19 cellular contexts compared by ENCODE assay signal in the genomic region with DNA sequence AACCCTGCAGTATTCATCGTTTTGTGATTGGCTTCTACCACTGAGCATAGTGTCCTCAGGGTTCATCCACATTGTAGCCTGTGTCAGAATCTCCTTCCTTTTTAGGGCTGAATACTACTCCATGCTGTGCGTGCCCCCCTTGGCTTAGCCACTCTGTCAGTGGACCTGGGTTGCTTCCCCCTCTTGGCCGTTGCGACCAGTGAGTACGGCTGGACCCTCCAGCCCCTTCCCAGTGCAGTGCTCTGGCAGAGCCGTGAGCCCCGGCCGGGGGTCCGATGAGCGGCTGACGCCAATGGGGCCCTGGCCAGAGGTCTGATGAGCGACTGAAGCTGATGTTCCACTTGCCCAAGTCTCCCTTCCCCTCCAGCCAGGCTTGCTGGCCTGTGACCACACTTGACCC. TPM values are rescaled to one million over a fixed set of nuclear protein-coding genes. Genes with fewer than 3 reads are reported as not detected.
DNase-seq lines count a peak whose midpoint lies in the region; ATAC-seq, FAIRE-seq and TF ChIP-seq lines count a peak whose summit lies in the region.
"Had no signal": no experiment of that assay in that cellular context is flagged by ENCODE, and none has a peak within 500 bp of the region (broad histone marks: within the 10 kb centered on the region; RNA-seq: fewer than 3 reads in every experiment).

No MANE protein-coding gene starts in this region.

- H3K4me1 ChIP-seq in H1 (replicated peaks in 1 of 4; ENCODE audit: control insufficient read depth in 3 of 4, insufficient read depth in 4 of 4, low read length in 3 of 4) (peaks cover 0 to 6% (median 2%) of the 10 kb centered on the region in 4 experiments; a peak in 4 of 7 replicates), mesenchymal stem cell (ENCODE audit: control insufficient read depth, insufficient read depth, low read depth, low read length) (peaks cover 26% of the 10 kb centered on the region), left ventricle myocardium inferior (peaks cover 18% of the 10 kb centered on the region)
- H3K4me1 ChIP-seq: HAP-1 had no signal

- H3K36me3 Mint-ChIP-seq in stimulated activated naive CD8-positive, alpha-beta T cell treated with anti-CD3 and anti-CD28 coated beads, Interleukin-15, Interleukin-2, amounts not matched to agents 100 ng/mL and 50 ng/mL, for 24 hours (ENCODE audit: low read depth) = peaks cover 4% of the 10 kb centered on the region
- H3K36me3 Mint-ChIP-seq in activated T-cell treated with anti-CD3 and anti-CD28 coated beads, Interleukin-2, amount 50 U/mL, for 4 hours (ENCODE audit: insufficient read depth) = peaks cover 5% of the 10 kb centered on the region

- H3K14ac ChIP-seq in H1 (ENCODE audit: insufficient read length) (no peak overlapping the region), mesenchymal stem cell (ENCODE audit: low read length in 2 of 2) (no peak overlapping the region)

- CTCF ChIA-PET in H1 (lab: Charles Lee; ENCODE audit: partially characterized antibody) = interaction anchor here (0.6 to 11.1 kb wide), 2 partner anchors 152 to 359 kb away, joined by 3 to 182 read pairs; no protein-coding TSS in a partner anchor

- H3K56ac ChIP-seq in H1 (replicated peaks; ENCODE audit: insufficient read length, low read depth, low read length) = no peak overlapping the region

- TF ChIP-seq CTCF in H1 (IDR thresholded peaks at IDR 0.05; ENCODE audit: control extremely low read depth in 1 of 3, insufficient read depth in 1 of 3, low read depth in 1 of 3, low read length in 3 of 3) = no peak
- no peak for TF ChIP-seq CTCF in left ventricle myocardium inferior (IDR thresholded peaks at IDR 0.05; ENCODE audit: borderline replicate concordance)

- H3K36me3 ChIP-seq in H1 (ENCODE audit: control insufficient read depth in 2 of 4, insufficient read depth in 4 of 4, low read length in 3 of 4) (no peaks in the 10 kb centered on the region; a peak in 1 of 8 replicates), mesenchymal stem cell (ENCODE audit: control insufficient read depth in 1 of 2, insufficient read depth in 2 of 2, low read depth in 1 of 2, low read length in 2 of 2) (peaks cover 0 to 3% of the 10 kb centered on the region in 2 experiments), left ventricle myocardium inferior (no peaks in the 10 kb centered on the region)
- H3K36me3 ChIP-seq: HAP-1 had no signal

- H4K5ac ChIP-seq in H1 (ENCODE audit: insufficient read length, low read depth, low read length) = no peak overlapping the region

- H3K27me3 ChIP-seq in H1 (replicated peaks in 1 of 4; ENCODE audit: control insufficient read depth in 3 of 4, extremely low read depth in 1 of 4, insufficient read depth in 3 of 4, low read length in 3 of 4) (no peaks in the 10 kb centered on the region), mesenchymal stem cell (ENCODE audit: control insufficient read depth in 1 of 2, insufficient read depth in 1 of 2, low read length in 2 of 2) (no peaks in the 10 kb centered on the region), left ventricle myocardium inferior (ENCODE audit: low read depth) (no peaks in the 10 kb centered on the region)

- H2BK15ac ChIP-seq in H1 (ENCODE audit: low read length) = no peak overlapping the region
- peak overlapping the region; percentile 4 for H2BK15ac ChIP-seq in mesenchymal stem cell (ENCODE audit: low read depth, poor library complexity, severe bottlenecking)

- no peaks in the 10 kb centered on the region for H3K79me1 ChIP-seq in H1 (ENCODE audit: low read depth, low read length)
- peaks cover 2% of the 10 kb centered on the region for H3K79me1 ChIP-seq in mesenchymal stem cell (replicated peaks; ENCODE audit: low read length, poor library complexity, severe bottlenecking)

- no peak for FAIRE-seq in H1 (lab: Jason Lieb, UNC)
- FAIRE-seq: G401.6, GM12892, H54 had no signal

- H4K8ac ChIP-seq in H1 (ENCODE audit: extremely low read depth, insufficient read depth, low read length) (no peak overlapping the region), mesenchymal stem cell (ENCODE audit: low read length) (no peak overlapping the region)

- peaks cover 0 to 5% of the 10 kb centered on the region in 2 experiments; a peak in 2 of 4 replicates for H3K79me2 ChIP-seq in H1 (ENCODE audit: control insufficient read depth in 1 of 2, insufficient read depth in 2 of 2, low read length in 2 of 2)

- H2BK12ac ChIP-seq in H1 (ENCODE audit: low read depth, low read length) (0 out of 2 replicates have a peak overlapping the region, but pooled peaks have one; percentile 9), mesenchymal stem cell (ENCODE audit: low read length in 2 of 2) (no peak overlapping the region)

- H3K27ac Mint-ChIP-seq in stimulated activated naive CD8-positive, alpha-beta T cell treated with anti-CD3 and anti-CD28 coated beads, Interleukin-15, Interleukin-2, amounts not matched to agents 100 ng/mL and 50 ng/mL, for 24 hours = peak overlapping the region; percentile 26
- H3K27ac Mint-ChIP-seq: GM23338 had no signal

- H2BK120ac ChIP-seq in H1 (replicated peaks; ENCODE audit: low read depth, low read length) = no peak overlapping the region
- H2BK120ac ChIP-seq in mesenchymal stem cell (ENCODE audit: low read depth, low read length) = no peak overlapping the region

- no peak overlapping the region for H2BK20ac ChIP-seq in H1 (ENCODE audit: low read length)

- TF ChIP-seq RAD21 in H1 (IDR thresholded peaks at IDR 0.05 in 1 of 2, conservative IDR thresholded peaks at IDR 0.05 in 1 of 2; ENCODE audit: low read depth in 2 of 2, low read length in 2 of 2) = no peak

- H3K4me1 Mint-ChIP-seq in stimulated activated naive CD8-positive, alpha-beta T cell treated with anti-CD3 and anti-CD28 coated beads, Interleukin-15, Interleukin-2, amounts not matched to agents 100 ng/mL and 50 ng/mL, for 24 hours (ENCODE audit: low read depth) = peaks cover 21% of the 10 kb centered on the region
- H3K4me1 Mint-ChIP-seq in activated T-cell treated with anti-CD3 and anti-CD28 coated beads, Interleukin-2, amount 50 U/mL, for 4 hours (ENCODE audit: low read depth) = peaks cover 21% of the 10 kb centered on the region

- H3K23me2 ChIP-seq in H1 (ENCODE audit: low read depth, low read length) = peaks cover 9% of the 10 kb centered on the region

- no peak for DNase-seq in stimulated activated naive CD8-positive, alpha-beta T cell treated with anti-CD3 and anti-CD28 coated beads, Interleukin-15, Interleukin-2, amounts not matched to agents 100 U/mL and 50 U/mL, for 24 hours
- DNase-seq in H1 (ENCODE audit: low read depth in 1 of 2, low spot score in 2 of 2) = no peak
- no peak for DNase-seq in mesenchymal stem cell
- DNase-seq in activated T-cell treated with anti-CD3 and anti-CD28 coated beads, Interleukin-2, amount 50 U/mL, for 4 hours = no peak
- DNase-seq in left ventricle myocardium inferior = no peak
- no peak for DNase-seq in mucosa of gallbladder (ENCODE audit: low spot score)
- DNase-seq: C1 segment of cervical spinal cord; Calu3; CD4-positive, alpha-beta memory T cell; COR-L47; DMS153; DND-41 had no signal

- H3K4me2 ChIP-seq in H1 (ENCODE audit: insufficient read depth in 1 of 2, low read depth in 2 of 2, low read length in 2 of 2) = no peak overlapping the region
- H3K4me2 ChIP-seq in mesenchymal stem cell (ENCODE audit: low read length, poor library complexity, severe bottlenecking) = no peak overlapping the region
- H3K4me2 ChIP-seq: GM23338 had no signal

- H3K9me3 Mint-ChIP-seq in stimulated activated naive CD8-positive, alpha-beta T cell treated with anti-CD3 and anti-CD28 coated beads, Interleukin-15, Interleukin-2, amounts not matched to agents 100 ng/mL and 50 ng/mL, for 24 hours = no peaks in the 10 kb centered on the region
- no peaks in the 10 kb centered on the region for H3K9me3 Mint-ChIP-seq in activated T-cell treated with anti-CD3 and anti-CD28 coated beads, Interleukin-2, amount 50 U/mL, for 4 hours
- H3K9me3 Mint-ChIP-seq: GM23338 had no signal

- no peaks in the 10 kb centered on the region for H3K9me3 ChIP-seq in H1 (ENCODE audit: insufficient read depth in 2 of 2, low read depth in 1 of 2, low read length in 1 of 2)
- no peaks in the 10 kb centered on the region for H3K9me3 ChIP-seq in mesenchymal stem cell (ENCODE audit: control insufficient read depth, low read length)
- no peaks in the 10 kb centered on the region for H3K9me3 ChIP-seq in left ventricle myocardium inferior (replicated peaks)
- H3K9me3 ChIP-seq: HAP-1 had no signal

- no peak overlapping the region for H3K4me3 Mint-ChIP-seq in stimulated activated naive CD8-positive, alpha-beta T cell treated with anti-CD3 and anti-CD28 coated beads, Interleukin-15, Interleukin-2, amounts not matched to agents 100 ng/mL and 50 ng/mL, for 24 hours
- no peak overlapping the region for H3K4me3 Mint-ChIP-seq in activated T-cell treated with anti-CD3 and anti-CD28 coated beads, Interleukin-2, amount 50 U/mL, for 4 hours
- H3K4me3 Mint-ChIP-seq: GM23338 had no signal

- H2BK5ac ChIP-seq in H1 (ENCODE audit: low read depth, low read length) = no peak overlapping the region
- H2BK5ac ChIP-seq in mesenchymal stem cell (ENCODE audit: low read depth, low read length, poor library complexity, severe bottlenecking) = no peak overlapping the region

- no peak overlapping the region for H3K18ac ChIP-seq in H1 (ENCODE audit: extremely low read depth, low read length)
- no peak overlapping the region for H3K18ac ChIP-seq in mesenchymal stem cell (ENCODE audit: low read depth in 1 of 2, low read length in 2 of 2)

- no peak overlapping the region for H3K27ac ChIP-seq in H1 (ENCODE audit: low read depth, low read length)
- no peak overlapping the region for H3K27ac ChIP-seq in mesenchymal stem cell (ENCODE audit: low read length, poor library complexity, severe bottlenecking)
- H3K27ac ChIP-seq in left ventricle myocardium inferior (replicated peaks) = no peak overlapping the region

- ATAC-seq in stimulated activated naive CD8-positive, alpha-beta T cell treated with anti-CD3 and anti-CD28 coated beads, Interleukin-15, Interleukin-2, amounts not matched to agents 100 U/mL and 50 U/mL, for 24 hours = no peak
- ATAC-seq in activated T-cell treated with anti-CD3 and anti-CD28 coated beads, Interleukin-2, amount 50 U/mL, for 4 hours = no peak
- ATAC-seq: GM23338 had no signal

- H3K9ac ChIP-seq in H1 (replicated peaks in 1 of 4; ENCODE audit: extremely low read depth in 1 of 4, low read depth in 3 of 4, low read length in 3 of 4) (no peak overlapping the region), mesenchymal stem cell (ENCODE audit: low read length) (no peak overlapping the region)

- H2AFZ ChIP-seq in H1 (ENCODE audit: low read length) = no peak overlapping the region
- no peak overlapping the region for H2AFZ ChIP-seq in mesenchymal stem cell (ENCODE audit: low read depth, low read length)
- H2AFZ ChIP-seq: GM23338 had no signal

- H3K27me3 Mint-ChIP-seq in stimulated activated naive CD8-positive, alpha-beta T cell treated with anti-CD3 and anti-CD28 coated beads, Interleukin-15, Interleukin-2, amounts not matched to agents 100 ng/mL and 50 ng/mL, for 24 hours = no peaks in the 10 kb centered on the region
- no peaks in the 10 kb centered on the region for H3K27me3 Mint-ChIP-seq in activated T-cell treated with anti-CD3 and anti-CD28 coated beads, Interleukin-2, amount 50 U/mL, for 4 hours (ENCODE audit: low read depth)
- H3K27me3 Mint-ChIP-seq: CD4-positive, alpha-beta memory T cell had no signal

- H3K4me3 ChIP-seq in H1 (ENCODE audit: extremely low read depth in 1 of 4, insufficient read depth in 2 of 4, low read depth in 3 of 4, low read length in 4 of 4) = no peak overlapping the region
- no peak overlapping the region for H3K4me3 ChIP-seq in mesenchymal stem cell (ENCODE audit: insufficient read depth in 1 of 2, low read depth in 1 of 2, low read length in 2 of 2)
- H3K4me3 ChIP-seq in left ventricle myocardium inferior = no peak overlapping the region
- H3K4me3 ChIP-seq: GM23338, HAP-1 had no signal

- H4K91ac ChIP-seq in H1 (replicated peaks; ENCODE audit: insufficient read length, low read length) (no peak overlapping the region), mesenchymal stem cell (ENCODE audit: low read length) (no peak overlapping the region)

- intact Hi-C loops in left ventricle myocardium inferior (cut with micrococcal nuclease) = loop anchor here (10.0 kb wide), 1 partner anchor 332 kb away; no protein-coding TSS in a partner anchor

- WGBS in H1 (ENCODE audit: extremely low coverage in 1 of 2, insufficient coverage in 1 of 2, insufficient read length in 1 of 2, insufficient replicate concordance in 2 of 2, low coverage in 1 of 2, low lambda C conversion rate in 2 of 2, missing lambda C conversion rate in 1 of 2), 2 experiments = 89% methylated on average over 12 of the region's 12 CpGs; no CpG with 5 or more reads in 1 of the 2 experiments
- 92% methylated on average over 12 of the region's 12 CpGs for WGBS in mesenchymal stem cell

- H3K23ac ChIP-seq in H1 (ENCODE audit: insufficient read length) (no peak overlapping the region), mesenchymal stem cell (ENCODE audit: low read length in 2 of 2) (no peak overlapping the region)

- POLR2A ChIA-PET in H1 (lab: Charles Lee; ENCODE audit: partially characterized antibody) = no interaction called here

- peaks cover 0 to 8% of the 10 kb centered on the region in 2 experiments for H4K20me1 ChIP-seq in H1 (replicated peaks in 1 of 2; ENCODE audit: control insufficient read depth in 1 of 2, insufficient read depth in 2 of 2, low read length in 2 of 2)

- H3K4ac ChIP-seq in H1 (replicated peaks; ENCODE audit: insufficient read length, low read depth, low read length) = no peak overlapping the region
- H3K4ac ChIP-seq in mesenchymal stem cell (ENCODE audit: low read depth in 1 of 2, low read length in 2 of 2) = no peak overlapping the region

- no peak for TF ChIP-seq POLR2A in H1 (IDR thresholded peaks at IDR 0.05; ENCODE audit: control extremely low read depth in 1 of 2, low read depth in 2 of 2, low read length in 2 of 2)

- no peak overlapping the region for H2AK5ac ChIP-seq in H1 (ENCODE audit: low read depth, low read length)
- H2AK5ac ChIP-seq in mesenchymal stem cell (ENCODE audit: low read length, severe bottlenecking) = no peak overlapping the region

- TF ChIP-seq EP300 in H1 (IDR thresholded peaks at IDR 0.05; ENCODE audit: borderline replicate concordance in 1 of 2, low read depth in 2 of 2, low read length in 2 of 2) = no peak

RNA-seq across cellular contexts. Expression of a gene that starts 6.9 kb away (rescaled TPM):
- 19.1 and 20.5 TPM in 2 replicates for total RNA-seq in H1 (2021; fragmentation: NEBNext Ultra II Directional; extraction: Animal tissue kit (Norgen Biotek cat#: 25700))
- 26.6 and 27.8 TPM in 2 replicates for polyA plus RNA-seq in H1 (2011; rRNA removed)
- polyA plus RNA-seq in H1 (2011; cell fraction: cytosol; rRNA removed) = 29.7 TPM
- 12.4 TPM for polyA plus RNA-seq in H1 (2011; cell fraction: nucleus; rRNA removed)
- 13.3 to 16.7 TPM (median 16.1 TPM) in 4 replicates for polyA plus RNA-seq in H1 (2012, experiment 1 of 2)
- polyA plus RNA-seq in H1 (2012, experiment 2 of 2) = 17.3 TPM
- polyA plus RNA-seq in H1 (2013, experiment 1 of 2) = 16.3 TPM
- polyA plus RNA-seq in H1 (2013, experiment 2 of 2) = 15.6 TPM
- 4.3 and 5.2 TPM in 2 replicates for polyA minus RNA-seq in H1 (2011; rRNA and poly(A)+ RNA removed)
- polyA minus RNA-seq in H1 (2011; cell fraction: cytosol; rRNA and poly(A)+ RNA removed) = 11.3 TPM
- 9.9 TPM for polyA minus RNA-seq in H1 (2011; cell fraction: nucleus; rRNA and poly(A)+ RNA removed)
- polyA plus RNA-seq in mesenchymal stem cell (2013, experiment 1 of 2) = 19.9 TPM
- polyA plus RNA-seq in mesenchymal stem cell (2013, experiment 2 of 2) = 19.9 TPM
- 10 to 100 TPM; 24.4 to 27.4 (median 26.0) TPM for total RNA-seq in activated T-cell treated with anti-CD3 and anti-CD28 coated beads, Interleukin-2, amount 50 U/mL, for 4 hours
- total RNA-seq in left ventricle myocardium inferior = 7.1 TPM
- total RNA-seq in mucosa of gallbladder = 18.1 TPM

RNA-seq across cellular contexts. Expression of a gene that starts 13.2 kb away (rescaled TPM):
- total RNA-seq in H1 (2021; fragmentation: NEBNext Ultra II Directional; extraction: Animal tissue kit (Norgen Biotek cat#: 25700)) = 54.3 TPM in 2 replicates
- 21.3 and 26.8 TPM in 2 replicates for polyA plus RNA-seq in H1 (2011; rRNA removed)
- 74.6 TPM for polyA plus RNA-seq in H1 (2011; cell fraction: cytosol; rRNA removed)
- 16.7 TPM for polyA plus RNA-seq in H1 (2011; cell fraction: nucleus; rRNA removed)
- 53.6 to 74.9 TPM (median 57.3 TPM) in 4 replicates for polyA plus RNA-seq in H1 (2012, experiment 1 of 2)
- polyA plus RNA-seq in H1 (2012, experiment 2 of 2) = 9.4 TPM
- 38.8 TPM for polyA plus RNA-seq in H1 (2013, experiment 1 of 2)
- polyA plus RNA-seq in H1 (2013, experiment 2 of 2) = 41.0 TPM
- 9.8 and 12.3 TPM in 2 replicates for polyA minus RNA-seq in H1 (2011; rRNA and poly(A)+ RNA removed)
- polyA minus RNA-seq in H1 (2011; cell fraction: cytosol; rRNA and poly(A)+ RNA removed) = 15.9 TPM
- polyA minus RNA-seq in H1 (2011; cell fraction: nucleus; rRNA and poly(A)+ RNA removed) = 11.4 TPM
- polyA plus RNA-seq in mesenchymal stem cell (2013, experiment 1 of 2) = 41.0 TPM
- polyA plus RNA-seq in mesenchymal stem cell (2013, experiment 2 of 2) = 43.0 TPM
- 10 to 100 TPM; 47.0 to 53.2 (median 52.4) TPM for total RNA-seq in activated T-cell treated with anti-CD3 and anti-CD28 coated beads, Interleukin-2, amount 50 U/mL, for 4 hours
- total RNA-seq in left ventricle myocardium inferior = 41.5 TPM
- 51.2 TPM for total RNA-seq in mucosa of gallbladder

RNA-seq across cellular contexts. Expression of a gene that starts 29.2 kb away (rescaled TPM):
- total RNA-seq in H1 (2021; fragmentation: NEBNext Ultra II Directional; extraction: Animal tissue kit (Norgen Biotek cat#: 25700)) = not detected in 2 replicates
- not detected in 2 replicates for polyA plus RNA-seq in H1 (2011; rRNA removed)
- polyA plus RNA-seq in H1 (2011; cell fraction: cytosol; rRNA removed) = not detected
- 0.14 TPM for polyA plus RNA-seq in H1 (2011; cell fraction: nucleus; rRNA removed)
- polyA plus RNA-seq in H1 (2012, experiment 1 of 2) = 0.58 TPM in 1 of 4 replicates, not detected in the others
- polyA plus RNA-seq in H1 (2012, experiment 2 of 2) = not detected
- polyA plus RNA-seq in H1 (2013, experiment 1 of 2) = not detected
- polyA plus RNA-seq in H1 (2013, experiment 2 of 2) = not detected
- not detected in 2 replicates for polyA minus RNA-seq in H1 (2011; rRNA and poly(A)+ RNA removed)
- 12.6 TPM for polyA minus RNA-seq in H1 (2011; cell fraction: cytosol; rRNA and poly(A)+ RNA removed)
- 5.8 TPM for polyA minus RNA-seq in H1 (2011; cell fraction: nucleus; rRNA and poly(A)+ RNA removed)
- not detected for polyA plus RNA-seq in mesenchymal stem cell (2013, experiment 1 of 2)
- not detected for polyA plus RNA-seq in mesenchymal stem cell (2013, experiment 2 of 2)
- 1 to 10 TPM in 2 of 3 donors, not detected in 1; 1.3 to 2.8 TPM for total RNA-seq in activated T-cell treated with anti-CD3 and anti-CD28 coated beads, Interleukin-2, amount 50 U/mL, for 4 hours
- total RNA-seq in left ventricle myocardium inferior = not detected
- total RNA-seq in mucosa of gallbladder = 33.4 TPM
- total RNA-seq: A172, GM23338 had no signal

RNA-seq across cellular contexts. Expression of a gene that starts 59.6 kb away (rescaled TPM):
- 23.3 TPM in 2 replicates for total RNA-seq in H1 (2021; fragmentation: NEBNext Ultra II Directional; extraction: Animal tissue kit (Norgen Biotek cat#: 25700))
- polyA plus RNA-seq in H1 (2011; rRNA removed) = 4.9 and 5.6 TPM in 2 replicates
- polyA plus RNA-seq in H1 (2011; cell fraction: cytosol; rRNA removed) = 7.7 TPM
- 11.0 TPM for polyA plus RNA-seq in H1 (2011; cell fraction: nucleus; rRNA removed)
- polyA plus RNA-seq in H1 (2012, experiment 1 of 2) = 7.9 to 13.1 TPM (median 9.8 TPM) in 4 replicates
- 0.59 TPM for polyA plus RNA-seq in H1 (2012, experiment 2 of 2)
- polyA plus RNA-seq in H1 (2013, experiment 1 of 2) = 10.3 TPM
- polyA plus RNA-seq in H1 (2013, experiment 2 of 2) = 9.6 TPM
- polyA minus RNA-seq in H1 (2011; rRNA and poly(A)+ RNA removed) = 33.9 and 51.7 TPM in 2 replicates
- 16.7 TPM for polyA minus RNA-seq in H1 (2011; cell fraction: cytosol; rRNA and poly(A)+ RNA removed)
- polyA minus RNA-seq in H1 (2011; cell fraction: nucleus; rRNA and poly(A)+ RNA removed) = 42.8 TPM
- 13.4 TPM for polyA plus RNA-seq in mesenchymal stem cell (2013, experiment 1 of 2)
- 13.7 TPM for polyA plus RNA-seq in mesenchymal stem cell (2013, experiment 2 of 2)
- total RNA-seq in activated T-cell treated with anti-CD3 and anti-CD28 coated beads, Interleukin-2, amount 50 U/mL, for 4 hours = 10 to 100 TPM; 14.5 to 20.0 (median 18.9) TPM
- total RNA-seq in left ventricle myocardium inferior = 82.5 TPM
- 35.0 TPM for total RNA-seq in mucosa of gallbladder
